9 cellular contexts compared by ENCODE assay signal in genomic region chr1:24224086-24224485, GRCh38. TPM values are rescaled to one million over a fixed set of nuclear protein-coding genes. Genes with fewer than 3 reads are reported as not detected.
"Had no signal": no experiment of that assay in that cellular context is flagged by ENCODE, and none has a peak within 500 bp of the region (broad histone marks: within the 10 kb centered on the region; RNA-seq: fewer than 3 reads in every experiment).

No MANE protein-coding gene starts in this region.

- ATAC-seq: HCT116 had no signal

- H3K4me3 ChIP-seq: GM23248, HAP-1 had no signal

- H3K9me3 ChIP-seq: HAP-1 had no signal

- DNase-seq: GM23248, GOT3, H7, IMR-90, KBM-7 had no signal

- H2AFZ ChIP-seq: GM23248 had no signal

- H3K27ac ChIP-seq: GM23248, HL-60 had no signal

- H3K9ac ChIP-seq: GM23248 had no signal

- H3K36me3 ChIP-seq: HAP-1 had no signal

- H3K4me1 ChIP-seq: HAP-1 had no signal

RNA-seq across cellular contexts. Expression of gene IFNLR1, which starts 37.0 kb away (rescaled TPM):
- total RNA-seq: GM23248, HT1080, IMR-90 had no signal
- polyA plus RNA-seq: GM23248, IMR-90 had no signal
